1 cellular context compared by ENCODE assay signal in genomic region chr4:99117876-99118693, GRCh38.
A peak's percentile ranks its signal among the peaks of the same experiment; 100 is the strongest.
TF ChIP-seq lines count a peak whose summit lies in the region.

No MANE protein-coding gene starts in this region.

TF ChIP-seq in neural cell, 6 proteins besides CTCF, POLR2A, EP300 and RAD21 (continued from another document):
- peak; percentile 39 for TF ChIP-seq SMC3 (conservative IDR thresholded peaks at IDR 0.05; ENCODE audit: poor library complexity)
- no peak for TF ChIP-seq EZH2 (IDR thresholded peaks at IDR 0.05; ENCODE audit: borderline replicate concordance, insufficient read depth, low read length, poor library complexity, severe bottlenecking)
